1 cellular context compared by ENCODE assay signal in the genomic region with DNA sequence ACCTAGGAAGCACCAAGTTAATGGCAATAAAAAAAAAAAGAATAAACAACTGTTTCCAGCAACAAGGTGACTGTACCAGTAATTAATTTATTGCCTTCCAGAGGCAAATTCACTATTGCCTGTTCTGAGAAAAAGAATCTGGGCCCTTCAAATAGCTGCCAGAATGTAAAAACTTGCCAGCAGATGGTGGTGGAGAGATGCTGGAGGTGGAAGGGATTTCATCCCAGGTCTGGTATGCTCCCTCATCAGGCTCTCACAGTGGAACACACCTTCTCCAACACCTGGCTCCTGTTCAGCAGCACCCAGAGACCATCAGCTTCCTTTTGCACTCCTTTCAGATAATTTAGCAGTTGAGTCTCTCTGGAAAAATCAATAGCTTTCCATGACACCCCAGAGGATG.
TF ChIP-seq lines count a peak whose summit lies in the region.

No MANE protein-coding gene starts in this region.

TF ChIP-seq in WTC11, 78 proteins besides CTCF, POLR2A, EP300 and RAD21 (continued from another document):
- TF ChIP-seq, protein P1, sequence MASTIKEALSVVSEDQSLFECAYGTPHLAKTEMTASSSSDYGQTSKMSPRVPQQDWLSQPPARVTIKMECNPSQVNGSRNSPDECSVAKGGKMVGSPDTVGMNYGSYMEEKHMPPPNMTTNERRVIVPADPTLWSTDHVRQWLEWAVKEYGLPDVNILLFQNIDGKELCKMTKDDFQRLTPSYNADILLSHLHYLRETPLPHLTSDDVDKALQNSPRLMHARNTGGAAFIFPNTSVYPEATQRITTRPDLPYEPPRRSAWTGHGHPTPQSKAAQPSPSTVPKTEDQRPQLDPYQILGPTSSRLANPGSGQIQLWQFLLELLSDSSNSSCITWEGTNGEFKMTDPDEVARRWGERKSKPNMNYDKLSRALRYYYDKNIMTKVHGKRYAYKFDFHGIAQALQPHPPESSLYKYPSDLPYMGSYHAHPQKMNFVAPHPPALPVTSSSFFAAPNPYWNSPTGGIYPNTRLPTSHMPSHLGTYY (CRISPR knock-in tag; IDR thresholded peaks at IDR 0.05), result no peak
- TF ChIP-seq TCF7 (CRISPR knock-in tag; IDR thresholded peaks at IDR 0.05; ENCODE audit: low read depth) (no peak), JUN (CRISPR knock-in tag; IDR thresholded peaks at IDR 0.05) (no peak), ZNF281 (CRISPR knock-in tag; IDR thresholded peaks at IDR 0.05) (no peak), FOXJ3 (CRISPR knock-in tag; IDR thresholded peaks at IDR 0.05; ENCODE audit: borderline replicate concordance) (no peak), TP53 (CRISPR knock-in tag; IDR thresholded peaks at IDR 0.05) (no peak), MYBL2 (CRISPR knock-in tag; IDR thresholded peaks at IDR 0.05) (no peak), ZNF512 (CRISPR knock-in tag; IDR thresholded peaks at IDR 0.05; ENCODE audit: borderline replicate concordance) (no peak), NR3C1 (CRISPR knock-in tag; conservative IDR thresholded peaks at IDR 0.05; ENCODE audit: low read depth) (no peak), GABPB1 (CRISPR knock-in tag; IDR thresholded peaks at IDR 0.05) (no peak), SMAD4 (CRISPR knock-in tag; IDR thresholded peaks at IDR 0.05) (no peak), USF2 (CRISPR knock-in tag; IDR thresholded peaks at IDR 0.05) (no peak), CREB1 (CRISPR knock-in tag; IDR thresholded peaks at IDR 0.05) (no peak)
